ENCODE assay signal across 13 cellular contexts in the genomic region with DNA sequence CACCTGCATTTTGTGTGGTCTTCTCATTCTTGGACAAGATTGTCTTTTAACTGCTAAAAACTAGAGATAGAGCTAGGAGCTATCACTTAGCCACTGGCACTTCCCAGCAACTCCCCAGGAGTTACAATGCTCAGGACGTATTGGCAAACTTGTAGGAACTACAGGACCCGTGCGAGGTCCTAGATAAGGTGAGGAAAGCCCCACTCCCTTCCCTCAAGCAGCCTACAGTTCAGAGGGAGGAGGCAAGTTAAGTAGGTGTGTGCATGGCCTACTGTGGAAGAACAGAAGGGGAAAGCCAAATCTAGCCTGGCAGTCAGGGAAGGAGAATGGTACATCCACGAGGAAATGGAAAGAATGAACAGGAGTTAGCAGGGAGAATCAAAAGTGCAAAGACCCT.
DNase-seq lines count a peak whose midpoint lies in the region; ATAC-seq and FAIRE-seq lines count a peak whose summit lies in the region.
"Had no signal": no experiment of that assay in that cellular context is flagged by ENCODE, and none has a peak within 500 bp of the region (broad histone marks: within the 10 kb centered on the region; RNA-seq: fewer than 3 reads in every experiment).

No MANE protein-coding gene starts in this region.

- DNase-seq in naive B cell (no peak), hepatic stellate cell (ENCODE audit: low spot score) (no peak), UCSD-AML1 (lab: John Stamatoyannopoulos, UW; ENCODE audit: unreplicated experiment) (no peak), HTR-8/SVneo (ENCODE audit: insufficient read length, low spot score) (no peak), DMS 273 treated with DMSO at 0.1 percent for 48 hours (lab: John Stamatoyannopoulos, UW) (no peak)
- DNase-seq: activated CD4-positive, CD25-positive, alpha-beta regulatory T cell treated with anti-CD3 and anti-CD28 coated beads, Interleukin-2, amount 50 U/mL, for 72 hours; NCI-H1417 treated with DMSO at 0.1 percent for 48 hours had no signal

- peak overlapping the region; percentile 80 to 94 (median 90) for H3K4me3 Mint-ChIP-seq in naive B cell

- ATAC-seq in GM21529 (IDR thresholded peaks at IDR 0.05; ENCODE audit: unreplicated experiment) (peak; percentile 23), naive B cell (ENCODE audit: low read depth in 2 of 2) (no peak)

- peak overlapping the region; percentile 86 for H3K4me2 ChIP-seq in BLaER1

- no peak overlapping the region for H3K4me3 ChIP-seq in BLaER1

- no peaks in the 10 kb centered on the region for H3K36me3 Mint-ChIP-seq in naive B cell
- H3K36me3 Mint-ChIP-seq: natural killer cell treated with Interleukin-12 subunit alpha and Interleukin-12 subunit beta and Interleukin-15 and Interleukin-18, amount 100 ng/mL, for 72 hours had no signal

- H3K9ac ChIP-seq in BLaER1, result no peak overlapping the region

- FAIRE-seq in HTR-8/SVneo (lab: Jason Lieb, UNC), result no peak

- H3K27me3 ChIP-seq in BLaER1, result peaks cover 16% of the 10 kb centered on the region; the same call in 1 of the 2 replicates

- H3K27ac ChIP-seq in BLaER1 (no peak overlapping the region), angular gyrus (ENCODE audit: low read depth, low read length) (peak overlapping the region; percentile 70)
- H3K27ac ChIP-seq: SK-N-MC had no signal

- peaks cover 0 to 12% (median 11%) of the 10 kb centered on the region in 3 donors for H3K27me3 Mint-ChIP-seq in naive B cell

- peak overlapping the region; percentile 38 to 96 (median 69) for H3K27ac Mint-ChIP-seq in naive B cell
- H3K27ac Mint-ChIP-seq: activated T-helper 2 cell treated with anti-CD3 and anti-CD28 coated beads, Interferon-gamma antibody, Interleukin-2, Interleukin-4, amounts not matched to agents 10 μg/mL and 5 μg/mL and 100 μg/mL, durations not matched to agents 14 hours and 24 hours and 36 hours; natural killer cell treated with Interleukin-12 subunit alpha and Interleukin-12 subunit beta and Interleukin-15 and Interleukin-18, amount 100 ng/mL, for 72 hours had no signal

- no peaks in the 10 kb centered on the region for H3K9me3 Mint-ChIP-seq in naive B cell
- H3K9me3 Mint-ChIP-seq: activated T-helper 2 cell treated with anti-CD3 and anti-CD28 coated beads, Interferon-gamma antibody, Interleukin-2, Interleukin-4, amounts not matched to agents 10 μg/mL and 5 μg/mL and 100 μg/mL, durations not matched to agents 14 hours and 24 hours and 36 hours; natural killer cell treated with Interleukin-12 subunit alpha and Interleukin-12 subunit beta and Interleukin-15 and Interleukin-18, amount 100 ng/mL, for 72 hours had no signal

- H3K4me1 ChIP-seq in BLaER1, result peaks cover 27% of the 10 kb centered on the region

- H3K4me1 Mint-ChIP-seq in naive B cell, result peaks cover 29 to 39% (median 34%) of the 10 kb centered on the region in 3 donors

- no peaks in the 10 kb centered on the region for H3K36me3 ChIP-seq in BLaER1

- H3K9me3 ChIP-seq in BLaER1, result no peaks in the 10 kb centered on the region

- H4K20me1 ChIP-seq in BLaER1, result no peaks in the 10 kb centered on the region
